8 cellular contexts compared by ENCODE assay signal in genomic region chr1:171655215-171656116, GRCh38. TPM values are rescaled to one million over a fixed set of nuclear protein-coding genes. Genes with fewer than 3 reads are reported as not detected.
DNase-seq lines count a peak whose midpoint lies in the region; ATAC-seq and TF ChIP-seq lines count a peak whose summit lies in the region.

No MANE protein-coding gene starts in this region.

- ATAC-seq in HG03108 (IDR thresholded peaks at IDR 0.05; ENCODE audit: unreplicated experiment) (peak; percentile 56), right cardiac atrium (peak; percentile 88 to 93)

- 19% methylated on average over 21 of the region's 21 CpGs for WGBS in right cardiac atrium

- intact Hi-C loops in right cardiac atrium (cut with DNase I), result loop anchor here in 1 of 4 donors (10.0 kb wide), 1 partner anchor 329 kb away; no protein-coding TSS in a partner anchor

- H3K9me3 ChIP-seq in right cardiac atrium (ENCODE audit: control insufficient read depth, low read length), result no peaks in the 10 kb centered on the region

- TF ChIP-seq CTCF in GM12865 (IDR thresholded peaks at IDR 0.05; ENCODE audit: insufficient read depth, low read depth, low read length, missing control alignments), result peak; percentile 92

- peaks cover 3% of the 10 kb centered on the region for H3K4me1 ChIP-seq in right cardiac atrium (ENCODE audit: control insufficient read depth, insufficient read depth, low read length)

- H3K27me3 ChIP-seq in right cardiac atrium (ENCODE audit: control insufficient read depth, insufficient read depth), result no peaks in the 10 kb centered on the region

- DNase-seq in GM12865 (ENCODE audit: low read depth), result peak; percentile 81
- DNase-seq in SKM-1 (lab: John Stamatoyannopoulos, UW; ENCODE audit: unreplicated experiment), result peak; percentile 13
- peak; percentile 29 for DNase-seq in activated naive CD8-positive, alpha-beta T cell treated with anti-CD3 and anti-CD28 coated beads, Interleukin-2, amount 50 U/mL, for 16 hours (ENCODE audit: low read depth, low spot score)
- DNase-seq in right cardiac atrium, result peak; percentile 87 to 95 (median 95)
- peak; percentile 23 for DNase-seq in smooth muscle cell of the brain vasculature (ENCODE audit: low read depth, low spot score)
- no peak for DNase-seq in DMS79 (lab: John Stamatoyannopoulos, UW)
- DNase-seq in NCI-H524 (lab: John Stamatoyannopoulos, UW), result no peak

- H3K4me3 ChIP-seq in GM12865 (ENCODE audit: low read depth, low read length) (no peak overlapping the region), right cardiac atrium (ENCODE audit: low read length) (no peak overlapping the region)

- peak overlapping the region; percentile 37 for H3K27ac ChIP-seq in right cardiac atrium (ENCODE audit: low read length)

RNA-seq across cellular contexts. Expression of gene MYOC, which starts 3.0 kb away (rescaled TPM):
- 1 to 10 TPM; 3.3 to 5.6 (median 4.2) TPM for total RNA-seq in right cardiac atrium
- polyA plus RNA-seq in right cardiac atrium, result 8.3 TPM

RNA-seq across cellular contexts. Expression of gene MYOCOS, which starts 33.4 kb away (rescaled TPM):
- total RNA-seq in right cardiac atrium, result not detected
- 0.02 TPM for polyA plus RNA-seq in right cardiac atrium

Comparison
In these comparisons a context has a peak if more than half of its experiments do, and no peak if none do; other contexts are left out.
1. DNase-seq: peak in GM12865 (single experiment), SKM-1 (single experiment), activated naive CD8-positive, alpha-beta T cell treated with anti-CD3 and anti-CD28 coated beads, Interleukin-2, amount 50 U/mL, for 16 hours (single experiment), right cardiac atrium (3 of 3) and smooth muscle cell of the brain vasculature (single experiment); none in DMS79 (single experiment) and NCI-H524 (0 of 2).